In genomic region chr1:22224631-22225030, GRCh38 we compare ENCODE assay signal across 28 cellular contexts.
"Had no signal": no experiment of that assay in that cellular context is flagged by ENCODE, and none has a peak within 500 bp of the region (broad histone marks: within the 10 kb centered on the region; RNA-seq: fewer than 3 reads in every experiment).

No MANE protein-coding gene starts in this region.

- H3K4me3 ChIP-seq: coronary artery, dorsolateral prefrontal cortex, esophagus muscularis mucosa, gastroesophageal sphincter had no signal

- ATAC-seq: activated CD4-positive, CD25-positive, alpha-beta regulatory T cell treated with anti-CD3 and anti-CD28 coated beads, Interleukin-2, amount 50 U/mL, for 24 hours; activated CD8-positive, alpha-beta T cell treated with anti-CD3 and anti-CD28 coated beads for 36 hours; activated T-cell treated with anti-CD3 and anti-CD28 coated beads, Interleukin-2, amount 50 U/mL, for 4 hours; activated T-helper 17 cell treated with anti-CD3 and anti-CD28 coated beads, Interleukin-2, amount 50 U/mL, for 72 hours; gastroesophageal sphincter; T-helper 17 cell had no signal

- FAIRE-seq: astrocyte, bronchial epithelial cell had no signal

- DNase-seq: activated B cell treated with CpG ODN at 0.5 μM for 24 hours; activated CD4-positive, alpha-beta T cell treated with anti-CD3 and anti-CD28 coated beads for 48 hours; activated CD4-positive, alpha-beta T cell treated with anti-CD3 and anti-CD28 coated beads, Interleukin-2, amount 50 U/mL, for 1 hour; activated CD4-positive, alpha-beta T cell treated with anti-CD3 and anti-CD28 coated beads, Interleukin-2, amount 50 U/mL, for 48 hours; activated CD8-positive, alpha-beta memory T cell treated with anti-CD3 and anti-CD28 coated beads for 24 hours; activated CD8-positive, alpha-beta T cell treated with anti-CD3 and anti-CD28 coated beads for 36 hours; activated effector memory CD4-positive, alpha-beta T cell treated with Interleukin-2 at 50 U/mL for 16 hours; activated gamma-delta T cell treated with Interleukin-2 at 50 U/mL for 16 hours; activated naive CD4-positive, alpha-beta T cell treated with anti-CD3 and anti-CD28 coated beads, Interleukin-2, amount 50 U/mL, for 16 hours; activated naive CD4-positive, alpha-beta T cell treated with Interleukin-2 at 50 U/mL for 16 hours; activated T-cell treated with anti-CD3 and anti-CD28 coated beads, Interleukin-2, amount 50 U/mL, for 4 hours; amniotic stem cell; anterior cingulate cortex; brain microvascular endothelial cell; effector memory CD4-positive, alpha-beta T cell; foreskin melanocyte; head of caudate nucleus; T-helper 17 cell; T1000; WERI-Rb-1 had no signal

- H3K27me3 ChIP-seq: brain microvascular endothelial cell had no signal

- H3K4me1 ChIP-seq: esophagus muscularis mucosa, gastroesophageal sphincter had no signal

- H3K36me3 ChIP-seq: brain microvascular endothelial cell, esophagus muscularis mucosa, gastroesophageal sphincter, WERI-Rb-1 had no signal

- H3K27ac ChIP-seq: brain microvascular endothelial cell, coronary artery, dorsolateral prefrontal cortex, esophagus muscularis mucosa, gastroesophageal sphincter, WERI-Rb-1 had no signal
